ENCODE assay signal across 13 cellular contexts in genomic region chr20:33602826-33603590, GRCh38. TPM values are rescaled to one million over a fixed set of nuclear protein-coding genes. Genes with fewer than 3 reads are reported as not detected.
DNase-seq lines count a peak whose midpoint lies in the region; ATAC-seq and TF ChIP-seq lines count a peak whose summit lies in the region.
"Had no signal": no experiment of that assay in that cellular context is flagged by ENCODE, and none has a peak within 500 bp of the region (broad histone marks: within the 10 kb centered on the region; RNA-seq: fewer than 3 reads in every experiment).

No MANE protein-coding gene starts in this region.

- H3K9me3 ChIP-seq in DOHH2 (ENCODE audit: control insufficient read depth, insufficient read depth, low read length): no peaks in the 10 kb centered on the region
- H3K9me3 ChIP-seq in OCI-LY1 (ENCODE audit: low read length): no peaks in the 10 kb centered on the region
- H3K9me3 ChIP-seq in psoas muscle: no peaks in the 10 kb centered on the region
- no peaks in the 10 kb centered on the region for H3K9me3 ChIP-seq in ovary

- H3K27me3 ChIP-seq in DOHH2 (ENCODE audit: control insufficient read depth, low read length): no peaks in the 10 kb centered on the region
- H3K27me3 ChIP-seq in OCI-LY1 (ENCODE audit: insufficient read depth, low read length): no peaks in the 10 kb centered on the region
- H3K27me3 ChIP-seq in psoas muscle (ENCODE audit: insufficient read depth in 3 of 3, low read length in 2 of 3): no peaks in the 10 kb centered on the region
- no peaks in the 10 kb centered on the region for H3K27me3 ChIP-seq in ovary

- H3F3A ChIP-seq in DOHH2 (ENCODE audit: control insufficient read depth, insufficient read depth) (no peaks in the 10 kb centered on the region), OCI-LY1 (ENCODE audit: insufficient read depth, low read length) (no peaks in the 10 kb centered on the region)

- no peak overlapping the region for H2AFZ ChIP-seq in OCI-LY1 (ENCODE audit: low read length)

- H3K36me3 ChIP-seq in DOHH2 (ENCODE audit: control insufficient read depth, low read length): peaks cover 4% of the 10 kb centered on the region; the same call in 1 of the 2 replicates
- peaks cover 13% of the 10 kb centered on the region for H3K36me3 ChIP-seq in OCI-LY1 (ENCODE audit: insufficient read depth, low read length)
- peaks cover 3 to 22% of the 10 kb centered on the region in 2 donors for H3K36me3 ChIP-seq in psoas muscle (ENCODE audit: insufficient read depth in 1 of 2, low read depth in 1 of 2)
- no peaks in the 10 kb centered on the region for H3K36me3 ChIP-seq in ovary

- 78 to 79% (median 78%) methylated on average over 5 of the region's 5 CpGs for WGBS in psoas muscle, 3 donors
- WGBS in ovary, 3 donors: 74 to 81% (median 76%) methylated on average over 5 of the region's 5 CpGs

- H3K27ac ChIP-seq in DOHH2 (ENCODE audit: low read depth, low read length) (no peak overlapping the region; the same call in 1 of the 2 replicates), OCI-LY1 (ENCODE audit: low read depth, low read length, poor library complexity, severe bottlenecking) (peak overlapping the region; percentile 8), epithelial cell of prostate (peak overlapping the region; percentile 26), psoas muscle (no peak overlapping the region), ovary (no peak overlapping the region)
- H3K27ac ChIP-seq: skin epidermis had no signal

- H3K4me3 ChIP-seq in DOHH2 (ENCODE audit: low read length) (peak overlapping the region; percentile 3; the same call in 1 of the 2 replicates), OCI-LY1 (ENCODE audit: low read depth, low read length, poor library complexity, severe bottlenecking) (peak overlapping the region; percentile 1), psoas muscle (no peak overlapping the region), ovary (no peak overlapping the region)
- H3K4me3 ChIP-seq: skin epidermis had no signal

- in situ Hi-C loops in ACHN (cut with HindIII; ENCODE audit: low pct_ligation_motif_present, low pct_unique_long_range_greater_than_20kb, low sequenced_read_pairs): no loop called here

- H4K20me1 ChIP-seq in DOHH2 (ENCODE audit: control insufficient read depth, insufficient read depth, low read depth, low read length): no peaks in the 10 kb centered on the region
- H4K20me1 ChIP-seq in OCI-LY1 (ENCODE audit: insufficient read depth, low read length): no peaks in the 10 kb centered on the region

- peak; percentile 45 for ATAC-seq in GM21619 (IDR thresholded peaks at IDR 0.05; ENCODE audit: unreplicated experiment)
- no peak for ATAC-seq in psoas muscle
- ATAC-seq: Panc1 had no signal

- H3K4me1 ChIP-seq in DOHH2 (ENCODE audit: control insufficient read depth, low read length): peaks cover 22% of the 10 kb centered on the region
- H3K4me1 ChIP-seq in OCI-LY1 (ENCODE audit: insufficient read depth, low read length, severe bottlenecking): peaks cover 27% of the 10 kb centered on the region
- peaks cover 4% of the 10 kb centered on the region for H3K4me1 ChIP-seq in psoas muscle
- no peaks in the 10 kb centered on the region for H3K4me1 ChIP-seq in ovary (ENCODE audit: insufficient read depth)

- no peak overlapping the region for H3K9ac ChIP-seq in OCI-LY1 (ENCODE audit: low read length)

- no peak for TF ChIP-seq EP300 in ovary (IDR thresholded peaks at IDR 0.05)

- no peak for TF ChIP-seq POLR2A in ovary (IDR thresholded peaks at IDR 0.05)

- H3K9me2 ChIP-seq in DOHH2 (replicated peaks; ENCODE audit: control insufficient read depth, low read length) (no peaks in the 10 kb centered on the region), OCI-LY1 (ENCODE audit: low read depth, low read length) (no peaks in the 10 kb centered on the region)

- intact Hi-C loops in psoas muscle (cut with DNase I) (no loop called here), ovary (cut with DNase I) (no loop called here)

- TF ChIP-seq CTCF in DOHH2 (IDR thresholded peaks at IDR 0.05; ENCODE audit: low read depth, low read length, poor library complexity, severe bottlenecking) (no peak), OCI-LY1 (IDR thresholded peaks at IDR 0.05; ENCODE audit: low read length) (no peak), psoas muscle (IDR thresholded peaks at IDR 0.05) (no peak), ovary (IDR thresholded peaks at IDR 0.05) (no peak)

- H3K4me2 ChIP-seq in DOHH2 (ENCODE audit: low read length) (peak overlapping the region; percentile 45), OCI-LY1 (ENCODE audit: low read length) (peak overlapping the region; percentile 27)

- H3K79me2 ChIP-seq in DOHH2 (ENCODE audit: control insufficient read depth, low read length) (no peaks in the 10 kb centered on the region), OCI-LY1 (ENCODE audit: insufficient read depth, low read length) (no peaks in the 10 kb centered on the region)

- DNase-seq in epithelial cell of prostate (ENCODE audit: low read depth, low spot score): no peak
- no peak for DNase-seq in ACHN
- no peak for DNase-seq in psoas muscle
- no peak for DNase-seq in ovary
- DNase-seq in stimulated activated naive CD4-positive, alpha-beta T cell (lab: John Stamatoyannopoulos, UW): no peak
- DNase-seq: activated effector memory CD4-positive, alpha-beta T cell treated with anti-CD3 and anti-CD28 coated beads, Interleukin-2, amount 50 U/mL, for 16 hours; islet precursor cell; NCI-H146 had no signal

RNA-seq across cellular contexts. Expression of gene C20orf144, which starts 59.1 kb away (rescaled TPM):
- not detected for total RNA-seq in psoas muscle
- polyA plus RNA-seq in psoas muscle: under 1 TPM in 2 of 3 donors, not detected in 1; 0.05 to 0.08 TPM
- total RNA-seq in ovary: under 1 TPM in 1 of 7 donors, not detected in 6; 0.46 TPM
- under 1 TPM in 1 of 2 donors, not detected in 1; 0.05 TPM for polyA plus RNA-seq in ovary

Comparison
In these comparisons a context has a peak if more than half of its experiments do, and no peak if none do; other contexts are left out.
1. H3K27ac ChIP-seq: peak in OCI-LY1 (single experiment) and epithelial cell of prostate (single experiment); none in DOHH2 (single experiment), psoas muscle (single experiment) and ovary (0 of 2).
2. H3K4me3 ChIP-seq: peak in DOHH2 (single experiment) and OCI-LY1 (single experiment); none in psoas muscle (single experiment) and ovary (single experiment).